In genomic region chr20:31669876-31670275, GRCh38 we compare ENCODE assay signal across 9 cellular contexts. TPM values are rescaled to one million over a fixed set of nuclear protein-coding genes. Genes with fewer than 3 reads are reported as not detected.
A peak's percentile ranks its signal among the peaks of the same experiment; 100 is the strongest.
DNase-seq lines count a peak whose midpoint lies in the region; ATAC-seq, FAIRE-seq and TF ChIP-seq lines count a peak whose summit lies in the region.
"Had no signal": no experiment of that assay in that cellular context is flagged by ENCODE, and none has a peak within 500 bp of the region (broad histone marks: within the 10 kb centered on the region; RNA-seq: fewer than 3 reads in every experiment).

No MANE protein-coding gene starts in this region.

- TF ChIP-seq POLR2A in Peyer's patch (IDR thresholded peaks at IDR 0.05) (no peak), right lobe of liver (IDR thresholded peaks at IDR 0.05) (no peak)

- H3K36me3 Mint-ChIP-seq in astrocyte (ENCODE audit: low read depth, unreplicated experiment), result peaks cover 32% of the 10 kb centered on the region

- peaks cover 0 to 11% (median 0%) of the 10 kb centered on the region in 3 donors for H3K36me3 ChIP-seq in Peyer's patch
- H3K36me3 ChIP-seq in astrocyte (ENCODE audit: insufficient read depth, low read length), result peaks cover 24% of the 10 kb centered on the region
- H3K36me3 ChIP-seq in right lobe of liver, result peaks cover 0 to 9% (median 2%) of the 10 kb centered on the region in 4 donors

- ATAC-seq in right lobe of liver, result no peak

- H3K9ac ChIP-seq in astrocyte (ENCODE audit: low read length), result no peak overlapping the region

- no peak overlapping the region for H3K4me3 ChIP-seq in Peyer's patch
- H3K4me3 ChIP-seq in astrocyte (ENCODE audit: insufficient read depth, low read depth, low read length), result no peak overlapping the region
- no peak overlapping the region for H3K4me3 ChIP-seq in right lobe of liver

- intact Hi-C loops in right lobe of liver (cut with DNase I), result no loop called here

- 73% methylated on average over 2 of the region's 3 CpGs for WGBS in right lobe of liver (ENCODE audit: insufficient coverage, low coverage, low lambda C conversion rate, missing lambda C conversion rate)

- DNase-seq in Peyer's patch (no peak), astrocyte (ENCODE audit: low read depth) (no peak), right lobe of liver (no peak), substantia nigra (lab: John Stamatoyannopoulos, UW) (peak in 2 of 49 donors; percentile 42 to 55), D341Med (ENCODE audit: low spot score) (no peak), T1000 (lab: John Stamatoyannopoulos, UW) (no peak), GM19240 (ENCODE audit: insufficient read length, low spot score) (no peak)
- DNase-seq: activated CD4-positive, alpha-beta T cell treated with anti-CD3 and anti-CD28 coated beads, Interleukin-2, amount 50 U/mL, for 1 hour; endodermal cell had no signal

- H3K4me3 Mint-ChIP-seq in astrocyte (ENCODE audit: unreplicated experiment), result no peak overlapping the region
- H3K4me3 Mint-ChIP-seq: endodermal cell had no signal

- peaks cover 84% of the 10 kb centered on the region for H3K79me2 ChIP-seq in astrocyte (ENCODE audit: insufficient read depth, low read length)

- no peak overlapping the region for H2AFZ ChIP-seq in astrocyte (ENCODE audit: low read depth, low read length)

- FAIRE-seq in astrocyte (lab: Jason Lieb, UNC), result no peak

- H3K4me2 ChIP-seq in astrocyte (ENCODE audit: low read length), result no peak overlapping the region

- no peaks in the 10 kb centered on the region for H3K9me3 ChIP-seq in Peyer's patch
- no peaks in the 10 kb centered on the region for H3K9me3 ChIP-seq in astrocyte (ENCODE audit: insufficient read depth, low read depth, low read length)
- H3K9me3 ChIP-seq in right lobe of liver, result no peaks in the 10 kb centered on the region

- peaks cover 20% of the 10 kb centered on the region for H3K4me1 Mint-ChIP-seq in astrocyte (ENCODE audit: low read depth, unreplicated experiment)

- H3K27me3 Mint-ChIP-seq in astrocyte (ENCODE audit: low read depth, unreplicated experiment), result no peaks in the 10 kb centered on the region

- no peaks in the 10 kb centered on the region for H3K9me3 Mint-ChIP-seq in astrocyte (ENCODE audit: unreplicated experiment)
- H3K9me3 Mint-ChIP-seq: endodermal cell had no signal

- H3K4me1 ChIP-seq in Peyer's patch, result peaks cover 0 to 65% (median 3%) of the 10 kb centered on the region in 4 donors
- H3K4me1 ChIP-seq in astrocyte (ENCODE audit: insufficient read depth, low read length), result peaks cover 2% of the 10 kb centered on the region
- peaks cover 0 to 43% (median 12%) of the 10 kb centered on the region in 4 donors for H3K4me1 ChIP-seq in right lobe of liver

- no peak for TF ChIP-seq CTCF in Peyer's patch (IDR thresholded peaks at IDR 0.05)
- no peak for TF ChIP-seq CTCF in astrocyte (IDR thresholded peaks at IDR 0.05; ENCODE audit: insufficient read depth, low read depth, low read length)
- TF ChIP-seq CTCF in right lobe of liver (IDR thresholded peaks at IDR 0.05), result no peak

- peak overlapping the region; percentile 69 for H3K27ac Mint-ChIP-seq in astrocyte (ENCODE audit: unreplicated experiment)

- no peaks in the 10 kb centered on the region for H3K27me3 ChIP-seq in Peyer's patch
- H3K27me3 ChIP-seq in astrocyte (ENCODE audit: insufficient read depth, low read length), result no peaks in the 10 kb centered on the region
- H3K27me3 ChIP-seq in right lobe of liver, result no peaks in the 10 kb centered on the region

- peaks cover 63% of the 10 kb centered on the region for H4K20me1 ChIP-seq in astrocyte (ENCODE audit: insufficient read depth, low read length)

- H3K27ac ChIP-seq in Peyer's patch, result peak overlapping the region; percentile 28 to 82 (median 72)
- H3K27ac ChIP-seq in astrocyte (ENCODE audit: low read depth, low read length), result no peak overlapping the region
- H3K27ac ChIP-seq in right lobe of liver, result peak overlapping the region in 2 of 3 donors; percentile 12 to 37
- peak overlapping the region; percentile 100 for H3K27ac ChIP-seq in substantia nigra (ENCODE audit: low read depth, low read length, poor library complexity, severe bottlenecking)

RNA-seq across cellular contexts. Expression of gene COX4I2, which starts 32.2 kb away (rescaled TPM):
- 1 to 10 TPM in 1 of 4 donors, not detected in 3; 2.5 TPM for total RNA-seq in Peyer's patch
- not detected in 2 replicates for total RNA-seq in astrocyte
- total RNA-seq in right lobe of liver, result not detected
- total RNA-seq: endodermal cell had no signal

RNA-seq across cellular contexts. Expression of gene BCL2L1, which starts 52.8 kb away (rescaled TPM):
- 100 to 1,000 TPM in 3 of 4 donors, 10 to 100 TPM in 1; 85.0 to 185 (median 144) TPM for total RNA-seq in Peyer's patch
- total RNA-seq in astrocyte, result 103 and 149 TPM in 2 replicates
- 10 to 100 TPM; 30.5 to 96.1 (median 63.4) TPM for total RNA-seq in right lobe of liver
